28 cellular contexts compared by ENCODE assay signal in genomic region chr5:108341866-108342265, GRCh38.
"Had no signal": no experiment of that assay in that cellular context is flagged by ENCODE, and none has a peak within 500 bp of the region (broad histone marks: within the 10 kb centered on the region; RNA-seq: fewer than 3 reads in every experiment).

No MANE protein-coding gene starts in this region.

- H3K27ac ChIP-seq: neural progenitor cell, neutrophil, parathyroid adenoma, psoas muscle, right lobe of liver, tibial nerve, uterus had no signal

- H3K9me3 ChIP-seq: neutrophil, psoas muscle, right lobe of liver, tibial nerve, uterus had no signal

- H3K27ac Mint-ChIP-seq: mesothelial cell of epicardium; naive B cell; natural killer cell; nephron progenitor cell; neural progenitor cell; stimulated activated memory B cell treated with anti-CD40 and anti-IgM and Interleukin-4, amounts not matched to agents 10 μg/mL and 1 μg/mL and 100 μg/mL, for 72 hours; stimulated activated naive CD8-positive, alpha-beta T cell treated with anti-CD3 and anti-CD28 coated beads, Interleukin-15, amount 100 ng/mL, for 72 hours; type B pancreatic cell had no signal

- H3K36me3 ChIP-seq: neural progenitor cell, right lobe of liver, tibial nerve, uterus had no signal

- H3K9ac ChIP-seq: neural progenitor cell, parathyroid adenoma had no signal

- H3K36me3 Mint-ChIP-seq: immature natural killer cell, mesothelial cell of epicardium, natural killer cell had no signal

- H3K9me3 Mint-ChIP-seq: immature natural killer cell; mesothelial cell of epicardium; naive B cell; natural killer cell; nephron progenitor cell; neural progenitor cell; stimulated activated memory B cell treated with anti-CD40 and anti-IgM and Interleukin-4, amounts not matched to agents 10 μg/mL and 1 μg/mL and 100 μg/mL, for 72 hours; stimulated activated naive CD8-positive, alpha-beta T cell treated with anti-CD3 and anti-CD28 coated beads, Interleukin-15, amount 100 ng/mL, for 72 hours; type B pancreatic cell had no signal

- ATAC-seq: left lobe of liver; natural killer cell; psoas muscle; right lobe of liver; stimulated activated memory B cell treated with anti-CD40 and anti-IgM and Interleukin-4, amounts not matched to agents 10 μg/mL and 1 μg/mL and 100 μg/mL, for 72 hours; stimulated activated naive CD8-positive, alpha-beta T cell treated with anti-CD3 and anti-CD28 coated beads, Interleukin-15, amount 100 ng/mL, for 72 hours had no signal

- H3K27me3 ChIP-seq: neural progenitor cell, neutrophil, right lobe of liver, tibial nerve, uterus had no signal

- H3K4me1 ChIP-seq: neural progenitor cell, parathyroid adenoma, uterus had no signal

- H3K4me3 ChIP-seq: lung, neural progenitor cell, psoas muscle, right lobe of liver, smooth muscle cell, tibial nerve, uterus had no signal

- DNase-seq: hippocampal formation; immature natural killer cell; islet precursor cell; mesendoderm; naive B cell; natural killer cell; nephron progenitor cell; occipital lobe; psoas muscle; right lobe of liver; stimulated activated CD4-positive, alpha-beta T cell treated with anti-CD3 and anti-CD28 coated beads, Interleukin-1b, Interleukin-23, amount 100 ng/mL, for 48 hours; stimulated activated CD4-positive, alpha-beta T cell treated with anti-CD3 and anti-CD28 coated beads, Interleukin-2, amount 100 ng/mL, for 48 hours; stimulated activated CD4-positive, alpha-beta T cell treated with anti-CD3 and anti-CD28 coated beads, Interleukin-4, amount 100 ng/mL, for 4 hours; stimulated activated CD8-positive, alpha-beta memory T cell treated with anti-CD3 and anti-CD28 coated beads, Interleukin-4, amount 100 ng/mL, for 48 hours; stimulated activated naive CD4-positive, alpha-beta T cell treated with Interleukin-2 at 50 U/mL for 16 hours; stimulated activated naive CD8-positive, alpha-beta T cell treated with anti-CD3 and anti-CD28 coated beads, Interleukin-15, amount 100 ng/mL, for 72 hours; substantia nigra; uterus had no signal
